Comparison of ENCODE assay signal across 19 cellular contexts in the genomic region with DNA sequence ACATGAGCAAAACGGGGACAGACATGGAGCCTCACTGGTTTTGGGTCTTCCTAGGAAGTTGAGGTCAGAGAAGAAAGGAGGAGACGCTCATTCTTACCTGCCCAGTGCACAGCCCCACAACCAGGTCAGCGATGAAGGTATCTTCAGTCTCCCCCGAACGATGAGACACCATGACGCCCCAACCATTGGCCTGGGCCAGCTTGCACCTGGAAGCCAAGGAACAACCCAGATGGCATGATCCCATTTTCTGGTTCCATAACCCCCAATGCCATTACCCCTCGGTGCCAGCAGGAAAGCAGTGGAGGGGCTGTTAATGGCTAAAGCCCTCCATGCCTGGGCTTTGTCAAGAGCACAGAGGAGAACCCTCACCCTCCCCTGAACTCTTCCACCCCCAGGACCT. TPM values are rescaled to one million over a fixed set of nuclear protein-coding genes. Genes with fewer than 3 reads are reported as not detected.
A peak's percentile ranks its signal among the peaks of the same experiment; 100 is the strongest.
DNase-seq lines count a peak whose midpoint lies in the region; ATAC-seq, FAIRE-seq and TF ChIP-seq lines count a peak whose summit lies in the region.
"Had no signal": no experiment of that assay in that cellular context is flagged by ENCODE, and none has a peak within 500 bp of the region (broad histone marks: within the 10 kb centered on the region; RNA-seq: fewer than 3 reads in every experiment).

No MANE protein-coding gene starts in this region.

- no peak for TF ChIP-seq POLR2A in suprapubic skin (IDR thresholded peaks at IDR 0.05)

- peaks cover 39% of the 10 kb centered on the region for H3K36me3 Mint-ChIP-seq in astrocyte (ENCODE audit: low read depth, unreplicated experiment)

- 100% methylated on average over 2 of the region's 7 CpGs for WGBS in suprapubic skin

- no peaks in the 10 kb centered on the region for H3K4me1 ChIP-seq in A673 (ENCODE audit: insufficient read depth, low read length, poor library complexity, severe bottlenecking)
- peaks cover 99% of the 10 kb centered on the region for H3K4me1 ChIP-seq in BLaER1
- H3K4me1 ChIP-seq in Panc1 (ENCODE audit: control insufficient read depth, insufficient read depth, low read length) = peaks cover 73% of the 10 kb centered on the region
- H3K4me1 ChIP-seq in astrocyte (ENCODE audit: insufficient read depth, low read length) = peaks cover 12% of the 10 kb centered on the region
- peaks cover 6% of the 10 kb centered on the region for H3K4me1 ChIP-seq in suprapubic skin

- H3K36me3 ChIP-seq in A673 (ENCODE audit: insufficient read depth, low read length, poor library complexity, severe bottlenecking) (peaks cover 99% of the 10 kb centered on the region), BLaER1 (peaks cover 93% of the 10 kb centered on the region), Panc1 (ENCODE audit: control insufficient read depth, insufficient read depth, low read length) (peaks cover 35% of the 10 kb centered on the region), astrocyte (ENCODE audit: insufficient read depth, low read length) (peaks cover 91% of the 10 kb centered on the region), suprapubic skin (peaks cover 96% of the 10 kb centered on the region)

- H4K20me1 ChIP-seq in BLaER1 (peaks cover 100% of the 10 kb centered on the region), astrocyte (ENCODE audit: insufficient read depth, low read length) (peaks cover 97% of the 10 kb centered on the region)

- peaks cover 44% of the 10 kb centered on the region for H3K79me2 ChIP-seq in astrocyte (ENCODE audit: insufficient read depth, low read length)

- intact Hi-C loops in A673 (cut with micrococcal nuclease; ENCODE audit: unreplicated experiment) (no loop called here), Panc1 (cut with micrococcal nuclease; ENCODE audit: unreplicated experiment) (no loop called here)

- POLR2A ChIA-PET in A673 (lab: Charles Lee; ENCODE audit: low non-redundant PET) = no interaction called here
- POLR2A ChIA-PET in Panc1 (lab: Charles Lee) = no interaction called here

- BruUV-seq in A673 (replicated peaks; lab: Mats Ljungman, UMichigan) (no TSS peak), Panc1 (replicated peaks; lab: Mats Ljungman, UMichigan) (no TSS peak)

- no peak overlapping the region for H2AFZ ChIP-seq in astrocyte (ENCODE audit: low read depth, low read length)
- H2AFZ ChIP-seq: hepatocyte, neural progenitor cell had no signal

- no peak for DNase-seq in A673 (ENCODE audit: low spot score)
- DNase-seq in Panc1 (ENCODE audit: low read depth, low spot score) = no peak
- DNase-seq in astrocyte (ENCODE audit: low read depth) = no peak
- DNase-seq in suprapubic skin (ENCODE audit: low spot score in 2 of 2) = no peak
- DNase-seq: aorta; DMS79; MG63; NCI-H1694; NK-92 treated with Interleukin-12 subunit alpha and Interleukin-12 subunit beta, amount 100 ng/mL, for 24 hours; SW 1271; transverse colon had no signal

- no peaks in the 10 kb centered on the region for H3K9me3 ChIP-seq in A673 (ENCODE audit: low read depth, low read length, poor library complexity, severe bottlenecking)
- H3K9me3 ChIP-seq in BLaER1 = no peaks in the 10 kb centered on the region
- no peaks in the 10 kb centered on the region for H3K9me3 ChIP-seq in Panc1 (ENCODE audit: control insufficient read depth, insufficient read depth, low read depth, low read length)
- H3K9me3 ChIP-seq in astrocyte (ENCODE audit: insufficient read depth, low read depth, low read length) = no peaks in the 10 kb centered on the region
- no peaks in the 10 kb centered on the region for H3K9me3 ChIP-seq in suprapubic skin
- H3K9me3 ChIP-seq: MG63, transverse colon had no signal

- no peak overlapping the region for H3K4me3 ChIP-seq in A673 (ENCODE audit: low read depth, low read length, poor library complexity, severe bottlenecking)
- no peak overlapping the region for H3K4me3 ChIP-seq in BLaER1
- H3K4me3 ChIP-seq in Panc1 (ENCODE audit: low read depth in 2 of 2, low read length in 2 of 2) = no peak overlapping the region
- H3K4me3 ChIP-seq in astrocyte (ENCODE audit: insufficient read depth, low read depth, low read length) = no peak overlapping the region
- H3K4me3 ChIP-seq in suprapubic skin = no peak overlapping the region
- H3K4me3 ChIP-seq: hepatocyte, MG63, neural progenitor cell, transverse colon had no signal

- H3K27me3 ChIP-seq in A673 (replicated peaks; ENCODE audit: insufficient read depth, low read depth, low read length, poor library complexity) (no peaks in the 10 kb centered on the region), BLaER1 (no peaks in the 10 kb centered on the region), Panc1 (ENCODE audit: control insufficient read depth, insufficient read depth, low read length) (no peaks in the 10 kb centered on the region), astrocyte (ENCODE audit: insufficient read depth, low read length) (no peaks in the 10 kb centered on the region), suprapubic skin (no peaks in the 10 kb centered on the region)
- H3K27me3 ChIP-seq: hepatocyte, MG63, neural progenitor cell, transverse colon had no signal

- no peak for TF ChIP-seq CTCF in A673 (conservative IDR thresholded peaks at IDR 0.05; ENCODE audit: low read depth, low read length)
- TF ChIP-seq CTCF in Panc1 (IDR thresholded peaks at IDR 0.05) = no peak
- no peak for TF ChIP-seq CTCF in astrocyte (IDR thresholded peaks at IDR 0.05; ENCODE audit: insufficient read depth, low read depth, low read length)
- TF ChIP-seq CTCF in suprapubic skin (IDR thresholded peaks at IDR 0.05) = no peak

- peaks cover 43% of the 10 kb centered on the region for H3K4me1 Mint-ChIP-seq in astrocyte (ENCODE audit: low read depth, unreplicated experiment)

- ATAC-seq in Panc1 = no peak
- no peak for ATAC-seq in HG03097 (IDR thresholded peaks at IDR 0.05; ENCODE audit: low FRiP score, unreplicated experiment)
- ATAC-seq in HG03469 (IDR thresholded peaks at IDR 0.05; ENCODE audit: unreplicated experiment) = no peak

- in situ Hi-C loops in Panc1 (cut with HindIII; ENCODE audit: low pct_unique_long_range_greater_than_20kb, low sequenced_read_pairs) = no loop called here

- FAIRE-seq in astrocyte (lab: Jason Lieb, UNC) = no peak
- FAIRE-seq: H54 had no signal

- H3K4me2 ChIP-seq in BLaER1 = peak overlapping the region; percentile 87
- no peak overlapping the region for H3K4me2 ChIP-seq in astrocyte (ENCODE audit: low read length)
- H3K4me2 ChIP-seq: hepatocyte, neural progenitor cell had no signal

- no peaks in the 10 kb centered on the region for H3K27me3 Mint-ChIP-seq in astrocyte (ENCODE audit: low read depth, unreplicated experiment)
- H3K27me3 Mint-ChIP-seq: stimulated activated memory B cell treated with anti-CD40 and anti-IgM and Interleukin-4, amounts not matched to agents 10 μg/mL and 1 μg/mL and 100 μg/mL, for 72 hours had no signal

- no peaks in the 10 kb centered on the region for H3K9me3 Mint-ChIP-seq in astrocyte (ENCODE audit: unreplicated experiment)
- H3K9me3 Mint-ChIP-seq: neural progenitor cell; stimulated activated memory B cell treated with anti-CD40 and anti-IgM and Interleukin-4, amounts not matched to agents 10 μg/mL and 1 μg/mL and 100 μg/mL, for 72 hours had no signal

- H3K4me3 Mint-ChIP-seq in astrocyte (ENCODE audit: unreplicated experiment) = no peak overlapping the region
- H3K4me3 Mint-ChIP-seq: neural progenitor cell; stimulated activated memory B cell treated with anti-CD40 and anti-IgM and Interleukin-4, amounts not matched to agents 10 μg/mL and 1 μg/mL and 100 μg/mL, for 72 hours had no signal

- peak overlapping the region; percentile 20 for H3K27ac Mint-ChIP-seq in astrocyte (ENCODE audit: unreplicated experiment)
- H3K27ac Mint-ChIP-seq: neural progenitor cell; stimulated activated memory B cell treated with anti-CD40 and anti-IgM and Interleukin-4, amounts not matched to agents 10 μg/mL and 1 μg/mL and 100 μg/mL, for 72 hours had no signal

- 0 out of 2 replicates have a peak overlapping the region, but pooled peaks have one; percentile 22 for H3K9ac ChIP-seq in BLaER1
- no peak overlapping the region for H3K9ac ChIP-seq in astrocyte (ENCODE audit: low read length)
- H3K9ac ChIP-seq: neural progenitor cell had no signal

- H3K27ac ChIP-seq in A673 (ENCODE audit: low read depth, low read length, poor library complexity, severe bottlenecking) (peak overlapping the region; percentile 5), BLaER1 (no peak overlapping the region), Panc1 (ENCODE audit: low read length) (peak overlapping the region; percentile 20; the same call in 1 of the 2 replicates), astrocyte (ENCODE audit: low read depth, low read length) (no peak overlapping the region), suprapubic skin (no peak overlapping the region)
- H3K27ac ChIP-seq: C4-2B, hepatocyte, transverse colon had no signal

- CTCF ChIA-PET in A673 (lab: Charles Lee) = interaction anchor here (1.9 kb wide), 1 partner anchor 14 kb away, joined by 5 read pairs; no protein-coding TSS in a partner anchor
- CTCF ChIA-PET in Panc1 (lab: Charles Lee) = interaction anchor here (0.5 to 0.9 kb wide), 2 partner anchors 14 kb away, joined by 3 read pairs; no protein-coding TSS in a partner anchor

- no peak for TF ChIP-seq EP300 in suprapubic skin (IDR thresholded peaks at IDR 0.05)

RNA-seq across cellular contexts. Expression of a gene that starts 15.3 kb away (rescaled TPM):
- total RNA-seq in A673 (2021) = 2,313 and 2,659 TPM in 2 replicates
- total RNA-seq in Panc1 (2021; ENCODE audit: unreplicated experiment) = 2,480 TPM
- 3,248 TPM for polyA plus RNA-seq in Panc1 (2012; ENCODE audit: insufficient read length)
- total RNA-seq in astrocyte = 1,663 and 1,692 TPM in 2 replicates
- total RNA-seq in suprapubic skin = 100 to 1,000 TPM; 406 to 694 (median 578) TPM

RNA-seq across cellular contexts. Expression of a gene that starts 45.7 kb away (rescaled TPM):
- total RNA-seq in A673 (2021) (188 and 220 TPM in 2 replicates), Panc1 (2021; ENCODE audit: unreplicated experiment) (217 TPM), astrocyte (118 and 124 TPM in 2 replicates), suprapubic skin (100 to 1,000 TPM in 2 of 4 donors, 10 to 100 TPM in 2; 43.4 to 113 (median 83.3) TPM)
- polyA plus RNA-seq in Panc1 (2012; ENCODE audit: insufficient read length) = 196 TPM

Comparison
In these comparisons a context has a peak if more than half of its experiments do, and no peak if none do; other contexts are left out.
1. H3K27ac ChIP-seq: peak in A673 (single experiment) and Panc1 (single experiment); none in BLaER1 (single experiment), astrocyte (single experiment) and suprapubic skin (single experiment).